8 cellular contexts compared by ENCODE assay signal in the genomic region with DNA sequence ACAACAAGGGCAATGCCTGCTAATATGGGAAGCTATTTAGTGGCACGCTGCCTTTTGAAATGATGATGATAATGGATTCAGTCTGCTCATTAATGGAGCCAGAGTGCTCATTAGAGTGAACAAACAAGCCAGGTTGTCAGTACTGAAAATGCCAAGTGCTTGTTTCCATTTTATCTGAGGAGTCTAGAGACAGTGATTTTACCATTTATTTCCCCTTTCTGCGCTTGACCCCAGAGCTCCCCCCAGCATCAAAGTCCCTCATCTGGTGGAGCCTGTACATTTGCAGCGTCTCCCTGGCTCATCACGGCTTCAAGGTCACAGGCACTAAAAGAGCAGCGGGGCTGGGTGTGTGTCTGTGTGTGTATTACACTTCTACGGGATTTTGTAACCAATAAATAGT.
DNase-seq lines count a peak whose midpoint lies in the region; ATAC-seq and TF ChIP-seq lines count a peak whose summit lies in the region.

No MANE protein-coding gene starts in this region.

- peak overlapping the region; percentile 56 for H3K4me3 Mint-ChIP-seq in activated naive CD8-positive, alpha-beta T cell treated with anti-CD3 and anti-CD28 coated beads, Interleukin-2, amount 50 U/mL, for 24 hours
- peak overlapping the region; percentile 79 for H3K4me3 Mint-ChIP-seq in memory B cell

- TF ChIP-seq CTCF in heart right ventricle (IDR thresholded peaks at IDR 0.05) (no peak), vagina (IDR thresholded peaks at IDR 0.05) (no peak)

- H3K36me3 ChIP-seq in heart right ventricle (no peaks in the 10 kb centered on the region), vagina (no peaks in the 10 kb centered on the region)

- peak overlapping the region in 8 of 10 donors; percentile 16 to 51 (median 46) for H3K4me3 ChIP-seq in heart right ventricle
- peak overlapping the region; percentile 45 to 56 for H3K4me3 ChIP-seq in vagina

- DNase-seq in heart right ventricle (no peak), Right ventricle myocardium inferior (ENCODE audit: missing footprints) (no peak), memory B cell (ENCODE audit: low spot score in 2 of 2) (no peak), vagina (ENCODE audit: extremely low spot score in 2 of 2) (no peak), GF-D8 (lab: John Stamatoyannopoulos, UW) (no peak)
- no peak for DNase-seq in activated naive CD8-positive, alpha-beta T cell treated with anti-CD3 and anti-CD28 coated beads, Interleukin-2, amount 50 U/mL, for 24 hours
- no peak for DNase-seq in activated CD4-positive, CD25-positive, alpha-beta regulatory T cell treated with anti-CD3 and anti-CD28 coated beads, Interleukin-2, amount 50 U/mL, for 72 hours

- 2 to 5% methylated on average over 6 of the region's 6 CpGs for WGBS in heart right ventricle, 2 donors

- H3K27ac Mint-ChIP-seq in activated naive CD8-positive, alpha-beta T cell treated with anti-CD3 and anti-CD28 coated beads, Interleukin-2, amount 50 U/mL, for 24 hours, result no peak overlapping the region
- H3K27ac Mint-ChIP-seq in memory B cell, result no peak overlapping the region

- no peak for TF ChIP-seq POLR2A in vagina (IDR thresholded peaks at IDR 0.05)

- H3K36me3 Mint-ChIP-seq in activated naive CD8-positive, alpha-beta T cell treated with anti-CD3 and anti-CD28 coated beads, Interleukin-2, amount 50 U/mL, for 24 hours (ENCODE audit: low read depth), result no peaks in the 10 kb centered on the region
- no peaks in the 10 kb centered on the region for H3K36me3 Mint-ChIP-seq in memory B cell

- peaks cover 9% of the 10 kb centered on the region for H3K4me1 Mint-ChIP-seq in activated naive CD8-positive, alpha-beta T cell treated with anti-CD3 and anti-CD28 coated beads, Interleukin-2, amount 50 U/mL, for 24 hours
- H3K4me1 Mint-ChIP-seq in memory B cell, result peaks cover 17% of the 10 kb centered on the region

- H3K4me1 ChIP-seq in heart right ventricle (peaks cover 0 to 17% (median 0%) of the 10 kb centered on the region in 9 donors), vagina (no peaks in the 10 kb centered on the region)

- H3K9me3 Mint-ChIP-seq in activated naive CD8-positive, alpha-beta T cell treated with anti-CD3 and anti-CD28 coated beads, Interleukin-2, amount 50 U/mL, for 24 hours, result no peaks in the 10 kb centered on the region
- H3K9me3 Mint-ChIP-seq in memory B cell, result no peaks in the 10 kb centered on the region

- H3K27ac ChIP-seq in heart right ventricle (no peak overlapping the region), vagina (peak overlapping the region; percentile 63)

- intact Hi-C loops in heart right ventricle (cut with DNase I), result loop anchor here in 8 of 10 donors (2.0 to 10.0 kb wide), 3 partner anchors 609 to 612 kb away; no protein-coding TSS in a partner anchor
- intact Hi-C loops in Right ventricle myocardium inferior (cut with DNase I), result loop anchor here (5.0 kb wide), 1 partner anchor 609 kb away; no protein-coding TSS in a partner anchor
- intact Hi-C loops in vagina (cut with DNase I), result no loop called here

- H3K27me3 ChIP-seq in heart right ventricle, result peaks cover 0 to 50% (median 29%) of the 10 kb centered on the region in 7 donors
- no peaks in the 10 kb centered on the region for H3K27me3 ChIP-seq in vagina

- no peaks in the 10 kb centered on the region for H3K9me3 ChIP-seq in heart right ventricle
- H3K9me3 ChIP-seq in vagina, result no peaks in the 10 kb centered on the region

- peaks cover 36% of the 10 kb centered on the region for H3K27me3 Mint-ChIP-seq in activated naive CD8-positive, alpha-beta T cell treated with anti-CD3 and anti-CD28 coated beads, Interleukin-2, amount 50 U/mL, for 24 hours
- H3K27me3 Mint-ChIP-seq in memory B cell, result peaks cover 15% of the 10 kb centered on the region

- ATAC-seq in heart right ventricle, result peak in 2 of 8 donors; percentile 37 to 49
- no peak for ATAC-seq in Right ventricle myocardium inferior
- no peak for ATAC-seq in activated naive CD8-positive, alpha-beta T cell treated with anti-CD3 and anti-CD28 coated beads, Interleukin-2, amount 50 U/mL, for 24 hours
- peak; percentile 49 for ATAC-seq in memory B cell (ENCODE audit: low read depth)
- no peak for ATAC-seq in HG03457 (IDR thresholded peaks at IDR 0.05; ENCODE audit: unreplicated experiment)
